In genomic region chr22:30246962-30247376, GRCh38 we compare ENCODE assay signal across 10 cellular contexts. TPM values are rescaled to one million over a fixed set of nuclear protein-coding genes. Genes with fewer than 3 reads are reported as not detected.
DNase-seq lines count a peak whose midpoint lies in the region; ATAC-seq and TF ChIP-seq lines count a peak whose summit lies in the region.
"Had no signal": no experiment of that assay in that cellular context is flagged by ENCODE, and none has a peak within 500 bp of the region (broad histone marks: within the 10 kb centered on the region; RNA-seq: fewer than 3 reads in every experiment).

No MANE protein-coding gene starts in this region.

- peaks cover 61% of the 10 kb centered on the region for H3K79me2 ChIP-seq in osteoblast (ENCODE audit: insufficient read depth, low read length)

- no TSS peak for BruUV-seq in Calu3 (replicated peaks; lab: Mats Ljungman, UMichigan)

- intact Hi-C loops in Calu3 (cut with micrococcal nuclease; ENCODE audit: unreplicated experiment) = no loop called here

- H3K4me1 ChIP-seq in Peyer's patch (peaks cover 2 to 40% (median 5%) of the 10 kb centered on the region in 4 donors), osteoblast (ENCODE audit: insufficient read depth, low read length) (peaks cover 63% of the 10 kb centered on the region)

- H3K4me3 Mint-ChIP-seq in Calu3 (ENCODE audit: low read depth, unreplicated experiment) = peak overlapping the region; percentile 78

- DNase-seq in Calu3 = peak; percentile 62
- peak in 2 of 3 donors; percentile 83 to 86 for DNase-seq in Peyer's patch
- no peak for DNase-seq in coronary artery (ENCODE audit: low spot score)
- no peak for DNase-seq in osteoblast (ENCODE audit: insufficient read length, low spot score, missing footprints)
- DNase-seq in Kasumi-1 (lab: John Stamatoyannopoulos, UW) = no peak
- no peak for DNase-seq in NCI-H128 (lab: John Stamatoyannopoulos, UW; ENCODE audit: unreplicated experiment)
- DNase-seq: NCI-H1048 had no signal

- CTCF ChIA-PET in Calu3 (lab: Charles Lee) = interaction anchor here (0.6 to 2.2 kb wide), 5 partner anchors 9 to 46 kb away, joined by 3 to 7 read pairs (median 5); no protein-coding TSS in a partner anchor

- H2AFZ ChIP-seq in osteoblast (ENCODE audit: low read length) = peak overlapping the region; percentile 47

- H3K4me1 Mint-ChIP-seq in Calu3 (ENCODE audit: low read depth, unreplicated experiment) = peaks cover 81% of the 10 kb centered on the region

- H3K27ac Mint-ChIP-seq in Calu3 (ENCODE audit: unreplicated experiment) = peak overlapping the region; percentile 98

- TF ChIP-seq POLR2A in Peyer's patch (IDR thresholded peaks at IDR 0.05) = no peak

- H3K4me2 ChIP-seq in osteoblast (ENCODE audit: insufficient read depth, low read length) = peak overlapping the region; percentile 96

- no peaks in the 10 kb centered on the region for H3K9me3 Mint-ChIP-seq in Calu3 (ENCODE audit: low read depth, unreplicated experiment)

- H3K36me3 ChIP-seq in Peyer's patch (peaks cover 0 to 3% (median 0%) of the 10 kb centered on the region in 3 donors), osteoblast (ENCODE audit: insufficient read depth, low read length) (peaks cover 31% of the 10 kb centered on the region)

- TF ChIP-seq CTCF in Calu3 (IDR thresholded peaks at IDR 0.05; ENCODE audit: unreplicated experiment) = no peak
- peak in 1 of 6 experiments; percentile 33 for TF ChIP-seq CTCF in Peyer's patch (IDR thresholded peaks at IDR 0.05)
- TF ChIP-seq CTCF in coronary artery (IDR thresholded peaks at IDR 0.05) = no peak
- no peak for TF ChIP-seq CTCF in osteoblast (IDR thresholded peaks at IDR 0.05; ENCODE audit: extremely low read depth, low read depth, low read length)

- H4K20me1 ChIP-seq in osteoblast (ENCODE audit: insufficient read depth, low read length) = peaks cover 13% of the 10 kb centered on the region

- ATAC-seq in HG02981 (IDR thresholded peaks at IDR 0.05; ENCODE audit: unreplicated experiment) = no peak
- ATAC-seq in HG02885 (IDR thresholded peaks at IDR 0.05; ENCODE audit: poor library complexity, unreplicated experiment) = no peak

- peak overlapping the region; percentile 10 to 75 (median 68) for H3K27ac ChIP-seq in Peyer's patch
- no peak overlapping the region for H3K27ac ChIP-seq in coronary artery
- H3K27ac ChIP-seq in osteoblast (ENCODE audit: low read depth, low read length) = peak overlapping the region; percentile 96

- no peaks in the 10 kb centered on the region for H3K27me3 Mint-ChIP-seq in Calu3 (ENCODE audit: unreplicated experiment)

- H3K4me3 ChIP-seq in Peyer's patch = peak overlapping the region in 3 of 4 donors; percentile 38 to 62 (median 62)
- peak overlapping the region; percentile 67 for H3K4me3 ChIP-seq in coronary artery
- peak overlapping the region; percentile 93 for H3K4me3 ChIP-seq in osteoblast (ENCODE audit: insufficient read depth, low read length)

- H3K36me3 Mint-ChIP-seq in Calu3 (ENCODE audit: insufficient read depth, unreplicated experiment) = peaks cover 100% of the 10 kb centered on the region

- no peaks in the 10 kb centered on the region for H3K9me3 ChIP-seq in Peyer's patch
- H3K9me3 ChIP-seq in osteoblast (ENCODE audit: low read depth, low read length) = no peaks in the 10 kb centered on the region

- H3K27me3 ChIP-seq in Peyer's patch = no peaks in the 10 kb centered on the region
- no peaks in the 10 kb centered on the region for H3K27me3 ChIP-seq in osteoblast (ENCODE audit: insufficient read depth, low read length)

RNA-seq across cellular contexts. Expression of gene LIF, which starts 0.4 kb away (rescaled TPM):
- 202 and 260 TPM in 2 replicates for total RNA-seq in Calu3 (2022)
- 10 to 100 TPM in 2 of 4 donors, 1 to 10 TPM in 2; 7.4 to 19.3 (median 10.6) TPM for total RNA-seq in Peyer's patch
- total RNA-seq in osteoblast = 3.2 and 3.3 TPM in 2 replicates

RNA-seq across cellular contexts. Expression of gene OSM, which starts 19.7 kb away (rescaled TPM):
- total RNA-seq in Calu3 (2022) = not detected in 2 replicates
- not detected for total RNA-seq in Peyer's patch
- not detected in 2 replicates for total RNA-seq in osteoblast
- total RNA-seq: lung microvascular endothelial cell had no signal

RNA-seq across cellular contexts. Expression of gene CASTOR1, which starts 42.3 kb away (rescaled TPM):
- total RNA-seq in Calu3 (2022) = 12.0 and 14.2 TPM in 2 replicates
- 10 to 100 TPM in 1 of 4 donors, 1 to 10 TPM in 3; 1.8 to 11.6 (median 6.0) TPM for total RNA-seq in Peyer's patch
- 5.3 and 5.8 TPM in 2 replicates for total RNA-seq in osteoblast

Comparison
In these comparisons a context has a peak if more than half of its experiments do, and no peak if none do; other contexts are left out.
1. DNase-seq: peak in Calu3 (single experiment) and Peyer's patch (2 of 3); none in coronary artery (single experiment), osteoblast (single experiment), Kasumi-1 (0 of 2) and NCI-H128 (single experiment).
2. H3K27ac ChIP-seq: peak in Peyer's patch (4 of 4) and osteoblast (single experiment); none in coronary artery (0 of 2).
3. Peak in every context shown above with its lines, with median percentiles within 50 percentile points of each other: H3K4me3 ChIP-seq.